In genomic region chr22:26068571-26068970, GRCh38 we compare ENCODE assay signal across 1 cellular context.
TF ChIP-seq lines count a peak whose summit lies in the region.

No MANE protein-coding gene starts in this region.

TF ChIP-seq in K562, 482 proteins besides CTCF, POLR2A, EP300 and RAD21 (continued from another document):
- TF ChIP-seq, protein P1, sequence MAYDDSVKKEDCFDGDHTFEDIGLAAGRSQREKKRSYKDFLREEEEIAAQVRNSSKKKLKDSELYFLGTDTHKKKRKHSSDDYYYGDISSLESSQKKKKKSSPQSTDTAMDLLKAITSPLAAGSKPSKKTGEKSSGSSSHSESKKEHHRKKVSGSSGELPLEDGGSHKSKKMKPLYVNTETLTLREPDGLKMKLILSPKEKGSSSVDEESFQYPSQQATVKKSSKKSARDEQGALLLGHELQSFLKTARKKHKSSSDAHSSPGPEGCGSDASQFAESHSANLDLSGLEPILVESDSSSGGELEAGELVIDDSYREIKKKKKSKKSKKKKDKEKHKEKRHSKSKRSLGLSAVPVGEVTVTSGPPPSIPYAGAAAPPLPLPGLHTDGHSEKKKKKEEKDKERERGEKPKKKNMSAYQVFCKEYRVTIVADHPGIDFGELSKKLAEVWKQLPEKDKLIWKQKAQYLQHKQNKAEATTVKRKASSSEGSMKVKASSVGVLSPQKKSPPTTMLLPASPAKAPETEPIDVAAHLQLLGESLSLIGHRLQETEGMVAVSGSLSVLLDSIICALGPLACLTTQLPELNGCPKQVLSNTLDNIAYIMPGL (CRISPR knock-in tag; IDR thresholded peaks at IDR 0.05): no peak
- peak; percentile 77 for TF ChIP-seq MAFG (tag; conservative IDR thresholded peaks at IDR 0.05)
